30 cellular contexts compared by ENCODE assay signal in genomic region chr10:129765664-129766550, GRCh38.
A peak's percentile ranks its signal among the peaks of the same experiment; 100 is the strongest.
DNase-seq lines count a peak whose midpoint lies in the region; ATAC-seq, FAIRE-seq and TF ChIP-seq lines count a peak whose summit lies in the region.
"Had no signal": no experiment of that assay in that cellular context is flagged by ENCODE, and none has a peak within 500 bp of the region (broad histone marks: within the 10 kb centered on the region; RNA-seq: fewer than 3 reads in every experiment).

No MANE protein-coding gene starts in this region.

- no peaks in the 10 kb centered on the region for H3K9me3 ChIP-seq in right lobe of liver
- no peaks in the 10 kb centered on the region for H3K9me3 ChIP-seq in HepG2 (ENCODE audit: low read length)
- H3K9me3 ChIP-seq: mucosa of descending colon, uterus had no signal

- H3K4me1 ChIP-seq in right lobe of liver = no peaks in the 10 kb centered on the region
- H3K4me1 ChIP-seq in HepG2 (ENCODE audit: insufficient read depth, low read length) = no peaks in the 10 kb centered on the region
- H3K4me1 ChIP-seq: uterus had no signal

- no peak for TF ChIP-seq RAD21 in HepG2 (CRISPR knock-in tag; IDR thresholded peaks at IDR 0.05)

- 99% methylated on average over 13 of the region's 25 CpGs for WGBS in right lobe of liver (ENCODE audit: insufficient coverage, low coverage, low lambda C conversion rate, missing lambda C conversion rate)
- 70% methylated on average over 12 of the region's 25 CpGs for WGBS in HepG2 (ENCODE audit: low lambda C conversion rate)

- H3K4me2 ChIP-seq in HepG2 (ENCODE audit: low read depth, low read length) = no peak overlapping the region

- H2AFZ ChIP-seq in HepG2 (ENCODE audit: low read length) = no peak overlapping the region

- no peak overlapping the region for H3K9ac ChIP-seq in HepG2 (ENCODE audit: insufficient read depth, low read depth, low read length)

- H3K4me3 Mint-ChIP-seq in activated CD4-positive, alpha-beta T cell treated with anti-CD3 and anti-CD28 coated beads, Interleukin-2, amount 10 ng/mL, durations not matched to agents 24 days and 14 days = no peak overlapping the region
- H3K4me3 Mint-ChIP-seq: activated naive CD4-positive, alpha-beta T cell treated with anti-CD3 and anti-CD28 coated beads, Interleukin-2, amount 10 ng/mL, durations not matched to agents 7 days and 5 days; activated T-cell treated with anti-CD3 and anti-CD28 coated beads, Interleukin-2, amount 50 U/mL, for 24 hours had no signal

- intact Hi-C loops in right lobe of liver (cut with DNase I) (no loop called here), HepG2 (cut with micrococcal nuclease; ENCODE audit: unreplicated experiment) (no loop called here), posterior vena cava (cut with DNase I) (no loop called here)
- intact Hi-C loops in activated CD4-positive, alpha-beta T cell treated with anti-CD3 and anti-CD28 coated beads, Interleukin-2, amount 10 ng/mL, durations not matched to agents 24 days and 14 days (cut with micrococcal nuclease) = no loop called here

- in situ Hi-C loops in HepG2 (cut with HindIII; ENCODE audit: extremely low pct_ligation_motif_present, low pct_unique_long_range_greater_than_20kb) = no loop called here

- no peaks in the 10 kb centered on the region for H3K79me2 ChIP-seq in HepG2 (ENCODE audit: insufficient read depth, low read length)

- no peaks in the 10 kb centered on the region for H3K27me3 Mint-ChIP-seq in activated CD4-positive, alpha-beta T cell treated with anti-CD3 and anti-CD28 coated beads, Interleukin-2, amount 10 ng/mL, durations not matched to agents 24 days and 14 days
- H3K27me3 Mint-ChIP-seq: activated naive CD4-positive, alpha-beta T cell treated with anti-CD3 and anti-CD28 coated beads, Interleukin-2, amount 10 ng/mL, durations not matched to agents 7 days and 5 days; activated T-cell treated with anti-CD3 and anti-CD28 coated beads, Interleukin-2, amount 50 U/mL, for 24 hours had no signal

- H3K4me3 ChIP-seq in right lobe of liver = no peak overlapping the region
- no peak overlapping the region for H3K4me3 ChIP-seq in HepG2 (replicated peaks in 1 of 3; ENCODE audit: insufficient read depth in 1 of 3, low read depth in 2 of 3, low read length in 3 of 3)
- H3K4me3 ChIP-seq: cardiac muscle cell, dorsolateral prefrontal cortex, mucosa of descending colon, SK-N-MC, uterus had no signal

- H3K27ac ChIP-seq in right lobe of liver (no peak overlapping the region), HepG2 (ENCODE audit: extremely low read length, insufficient read depth, low read length) (no peak overlapping the region)
- H3K27ac ChIP-seq: cardiac muscle cell, dorsolateral prefrontal cortex, epithelial cell of prostate, HL-60, SK-N-MC, uterus, VCaP had no signal

- no peaks in the 10 kb centered on the region for H4K20me1 ChIP-seq in HepG2 (ENCODE audit: insufficient read depth, low read length)

- TF ChIP-seq POLR2A in right lobe of liver (IDR thresholded peaks at IDR 0.05) = no peak
- TF ChIP-seq POLR2A in HepG2 (IDR thresholded peaks at IDR 0.05; ENCODE audit: insufficient read depth in 1 of 2, low read depth in 2 of 2, low read length in 2 of 2) = no peak

- ATAC-seq in right lobe of liver (no peak), HepG2 (no peak), GM19324 (IDR thresholded peaks at IDR 0.05; ENCODE audit: low FRiP score, unreplicated experiment) (no peak)
- ATAC-seq: left ventricle myocardium superior, mucosa of descending colon had no signal

- POLR2A ChIA-PET in HepG2 (lab: Yijun Ruan, JAX) = no interaction called here

- H3K9me3 Mint-ChIP-seq in activated CD4-positive, alpha-beta T cell treated with anti-CD3 and anti-CD28 coated beads, Interleukin-2, amount 10 ng/mL, durations not matched to agents 24 days and 14 days = no peaks in the 10 kb centered on the region

- H3K36me3 Mint-ChIP-seq in activated CD4-positive, alpha-beta T cell treated with anti-CD3 and anti-CD28 coated beads, Interleukin-2, amount 10 ng/mL, durations not matched to agents 24 days and 14 days (ENCODE audit: low read depth) = no peaks in the 10 kb centered on the region

- H3K36me3 ChIP-seq in right lobe of liver (peaks cover 0 to 15% (median 0%) of the 10 kb centered on the region in 4 donors), HepG2 (replicated peaks in 1 of 2; ENCODE audit: control insufficient read depth in 1 of 2, insufficient read depth in 2 of 2, low read length in 2 of 2) (no peaks in the 10 kb centered on the region)
- H3K36me3 ChIP-seq: cardiac muscle cell, uterus had no signal

- TF ChIP-seq CTCF in right lobe of liver (IDR thresholded peaks at IDR 0.05) = no peak
- TF ChIP-seq CTCF in HepG2 (CRISPR knock-in tag; IDR thresholded peaks at IDR 0.05) = no peak

- TF ChIP-seq EP300 in HepG2 (IDR thresholded peaks at IDR 0.05; ENCODE audit: low read depth in 2 of 2, low read length in 2 of 2) = no peak
- no peak for TF ChIP-seq EP300 in HepG2 (CRISPR knock-in tag; IDR thresholded peaks at IDR 0.05; ENCODE audit: borderline replicate concordance)

- CTCF ChIA-PET in HepG2 (lab: Yijun Ruan, JAX; ENCODE audit: low intra/inter-chr PET ratio, low total read pairs) = no interaction called here

- no peak for FAIRE-seq in HepG2 (lab: Jason Lieb, UNC)

- no peaks in the 10 kb centered on the region for H3K4me1 Mint-ChIP-seq in activated CD4-positive, alpha-beta T cell treated with anti-CD3 and anti-CD28 coated beads, Interleukin-2, amount 10 ng/mL, durations not matched to agents 24 days and 14 days
- H3K4me1 Mint-ChIP-seq: activated naive CD4-positive, alpha-beta T cell treated with anti-CD3 and anti-CD28 coated beads, Interleukin-2, amount 10 ng/mL, durations not matched to agents 7 days and 5 days had no signal

- no TSS peak for BruUV-seq in HepG2 (replicated peaks; lab: Mats Ljungman, UMichigan)

- no peak overlapping the region for H3K27ac Mint-ChIP-seq in activated CD4-positive, alpha-beta T cell treated with anti-CD3 and anti-CD28 coated beads, Interleukin-2, amount 10 ng/mL, durations not matched to agents 24 days and 14 days
- H3K27ac Mint-ChIP-seq: activated naive CD4-positive, alpha-beta T cell treated with anti-CD3 and anti-CD28 coated beads, Interleukin-2, amount 10 ng/mL, durations not matched to agents 7 days and 5 days; activated T-cell treated with anti-CD3 and anti-CD28 coated beads, Interleukin-2, amount 50 U/mL, for 24 hours had no signal

- DNase-seq in right lobe of liver (peak in 2 of 3 donors; percentile 34 to 40), HepG2 (ENCODE audit: low spot score) (no peak), ecto neural progenitor cell (ENCODE audit: low spot score) (peak; percentile 37), posterior vena cava (ENCODE audit: low spot score) (peak; percentile 75), ureter (ENCODE audit: low spot score) (peak; percentile 26), activated T-cell treated with anti-CD3 and anti-CD28 coated beads for 4 hours (no peak)
- DNase-seq in activated CD4-positive, alpha-beta T cell treated with anti-CD3 and anti-CD28 coated beads, Interleukin-2, amount 10 ng/mL, durations not matched to agents 24 days and 14 days = no peak
- DNase-seq: activated CD4-positive, alpha-beta T cell treated with anti-CD3 and anti-CD28 coated beads, Interleukin-2, amount 50 U/mL, for 4 hours; activated naive CD4-positive, alpha-beta T cell treated with anti-CD3 and anti-CD28 coated beads, Interleukin-2, amount 10 ng/mL, durations not matched to agents 7 days and 5 days; activated T-cell treated with anti-CD3 and anti-CD28 coated beads, Interleukin-2, amount 50 U/mL, for 24 hours; C1 segment of cervical spinal cord; Calu3; foreskin fibroblast; IMR-90; left ventricle myocardium superior; mucosa of descending colon; NCI-H1417; NCI-H524; RPMI8226; stimulated activated CD4-positive, alpha-beta T cell treated with anti-CD3 and anti-CD28 coated beads, Interleukin-12 subunit alpha, Interleukin-12 subunit beta, amount 100 ng/mL, for 4 hours; stimulated activated CD4-positive, alpha-beta T cell treated with anti-CD3 and anti-CD28 coated beads, Interleukin-4, amount 100 ng/mL, for 4 hours; T-helper 2 cell had no signal

- no peaks in the 10 kb centered on the region for H3K27me3 ChIP-seq in right lobe of liver
- no peaks in the 10 kb centered on the region for H3K27me3 ChIP-seq in HepG2 (ENCODE audit: control insufficient read depth in 1 of 2, insufficient read depth in 2 of 2, low read length in 2 of 2)
- H3K27me3 ChIP-seq: cardiac muscle cell, dorsolateral prefrontal cortex, uterus had no signal

TF ChIP-seq in HepG2, 621 proteins besides CTCF, POLR2A, EP300 and RAD21:
- TF ChIP-seq HDAC6 (IDR thresholded peaks at IDR 0.05; ENCODE audit: low read depth, low read length) (no peak), GPN1 (CRISPR knock-in tag; IDR thresholded peaks at IDR 0.05; ENCODE audit: borderline replicate concordance) (no peak), CBFB (CRISPR knock-in tag; IDR thresholded peaks at IDR 0.05) (no peak), ATF2 (CRISPR knock-in tag; IDR thresholded peaks at IDR 0.05) (no peak), MXI1 (IDR thresholded peaks at IDR 0.05; ENCODE audit: borderline replicate concordance, low read depth, low read length) (no peak), NR0B2 (CRISPR knock-in tag; IDR thresholded peaks at IDR 0.05) (no peak)

Comparison
In these comparisons a context has a peak if more than half of its experiments do, and no peak if none do; other contexts are left out.
1. DNase-seq: peak in right lobe of liver (2 of 3), ecto neural progenitor cell (single experiment), posterior vena cava (single experiment) and ureter (single experiment); none in HepG2 (single experiment), activated CD4-positive, alpha-beta T cell treated with anti-CD3 and anti-CD28 coated beads, Interleukin-2, amount 10 ng/mL, durations not matched to agents 24 days and 14 days (single experiment) and activated T-cell treated with anti-CD3 and anti-CD28 coated beads for 4 hours (single experiment).